In genomic region chr17:9116861-9117568, GRCh38 we compare ENCODE assay signal across 17 cellular contexts.
DNase-seq lines count a peak whose midpoint lies in the region; ATAC-seq and TF ChIP-seq lines count a peak whose summit lies in the region.
"Had no signal": no experiment of that assay in that cellular context is flagged by ENCODE, and none has a peak within 500 bp of the region (broad histone marks: within the 10 kb centered on the region; RNA-seq: fewer than 3 reads in every experiment).

No MANE protein-coding gene starts in this region.

- no peak for ATAC-seq in GM21447 (IDR thresholded peaks at IDR 0.05; ENCODE audit: unreplicated experiment)
- ATAC-seq: Right ventricle myocardium inferior had no signal

- CTCF ChIA-PET in activated CD4-positive, alpha-beta T cell treated with anti-CD3 and anti-CD28 coated beads, Interleukin-2, amount 10 ng/mL, durations not matched to agents 7 days and 5 days (lab: Charles Lee): interaction anchor here (0.7 kb wide), 1 partner anchor 35 kb away, joined by 3 read pairs; no protein-coding TSS in a partner anchor

- no peak overlapping the region for H3K4me3 ChIP-seq in BLaER1
- H3K4me3 ChIP-seq in SJSA1: no peak overlapping the region
- H3K4me3 ChIP-seq in esophagus squamous epithelium: no peak overlapping the region
- no peak overlapping the region for H3K4me3 ChIP-seq in neuronal stem cell (ENCODE audit: low read length in 2 of 2)

- peaks cover 14% of the 10 kb centered on the region; the same call in 1 of the 2 replicates for H3K9me3 ChIP-seq in BLaER1
- H3K9me3 ChIP-seq in SJSA1 (replicated peaks): no peaks in the 10 kb centered on the region
- peaks cover 0 to 4% (median 0%) of the 10 kb centered on the region in 3 donors for H3K9me3 ChIP-seq in esophagus squamous epithelium
- peaks cover 0 to 2% of the 10 kb centered on the region in 2 donors for H3K9me3 ChIP-seq in neuronal stem cell (replicated peaks in 1 of 2; ENCODE audit: control insufficient read depth in 2 of 2, insufficient read depth in 1 of 2, low read depth in 1 of 2, low read length in 2 of 2)

- peak overlapping the region; percentile 96 for H3K4me2 ChIP-seq in BLaER1
- H3K4me2 ChIP-seq in neuronal stem cell (ENCODE audit: insufficient read depth, low read length, poor library complexity, severe bottlenecking): peak overlapping the region; percentile 14

- H3K36me3 ChIP-seq in BLaER1: no peaks in the 10 kb centered on the region
- H3K36me3 ChIP-seq in SJSA1: no peaks in the 10 kb centered on the region
- no peaks in the 10 kb centered on the region for H3K36me3 ChIP-seq in esophagus squamous epithelium
- no peaks in the 10 kb centered on the region for H3K36me3 ChIP-seq in neuronal stem cell (replicated peaks in 1 of 2; ENCODE audit: control insufficient read depth in 2 of 2, insufficient read depth in 2 of 2, low read length in 2 of 2)

- H3K36me3 Mint-ChIP-seq in activated CD4-positive, alpha-beta T cell treated with anti-CD3 and anti-CD28 coated beads, Interleukin-2, amount 10 ng/mL, durations not matched to agents 7 days and 5 days (ENCODE audit: low read depth): no peaks in the 10 kb centered on the region
- H3K36me3 Mint-ChIP-seq: CD4-positive, CD25-positive, alpha-beta regulatory T cell had no signal

- peak overlapping the region; percentile 11 for H3K18ac ChIP-seq in neuronal stem cell (ENCODE audit: low read length)

- H4K20me1 ChIP-seq in BLaER1: no peaks in the 10 kb centered on the region

- no peak overlapping the region for H3K23ac ChIP-seq in neuronal stem cell (ENCODE audit: low read depth, low read length, poor library complexity)

- H3K27ac ChIP-seq in BLaER1: no peak overlapping the region
- H3K27ac ChIP-seq in SJSA1: peak overlapping the region; percentile 97
- peak overlapping the region in 3 of 4 donors; percentile 81 to 90 (median 89) for H3K27ac ChIP-seq in esophagus squamous epithelium
- no peak overlapping the region for H3K27ac ChIP-seq in neuronal stem cell (replicated peaks; ENCODE audit: low read length)

- H3K4me3 Mint-ChIP-seq in activated CD4-positive, alpha-beta T cell treated with anti-CD3 and anti-CD28 coated beads, Interleukin-2, amount 10 ng/mL, durations not matched to agents 7 days and 5 days: no peak overlapping the region
- H3K4me3 Mint-ChIP-seq: CD4-positive, CD25-positive, alpha-beta regulatory T cell had no signal

- H3K4me1 ChIP-seq in BLaER1: peaks cover 33% of the 10 kb centered on the region
- H3K4me1 ChIP-seq in SJSA1 (replicated peaks): peaks cover 29% of the 10 kb centered on the region
- peaks cover 10 to 22% (median 21%) of the 10 kb centered on the region in 3 donors for H3K4me1 ChIP-seq in esophagus squamous epithelium
- H3K4me1 ChIP-seq in neuronal stem cell (ENCODE audit: control insufficient read depth in 2 of 2, insufficient read depth in 1 of 2, low read depth in 1 of 2, low read length in 2 of 2): peaks cover 18% of the 10 kb centered on the region in 2 donors

- no peak overlapping the region for H4K91ac ChIP-seq in neuronal stem cell (ENCODE audit: low read depth, low read length, poor library complexity)

- no peak for TF ChIP-seq POLR2A in esophagus squamous epithelium (IDR thresholded peaks at IDR 0.05)

- no peak for DNase-seq in SJSA1 (ENCODE audit: low read depth in 1 of 2, low spot score in 2 of 2)
- no peak for DNase-seq in esophagus squamous epithelium (lab: John Stamatoyannopoulos, UW)
- DNase-seq in neuronal stem cell (ENCODE audit: low spot score): no peak
- DNase-seq in HK-2 (ENCODE audit: unreplicated experiment): no peak
- DNase-seq in activated CD4-positive, alpha-beta T cell treated with anti-CD3 and anti-CD28 coated beads, Interleukin-2, amount 10 ng/mL, durations not matched to agents 7 days and 5 days: no peak
- DNase-seq in NCI-H748 treated with DMSO at 0.1 percent for 48 hours (lab: John Stamatoyannopoulos, UW): no peak
- DNase-seq: Calu3; CD4-positive, CD25-positive, alpha-beta regulatory T cell; DMS79; KG1; NCI-H1105; NCI-H187; NCI-H446; NCI-H774 had no signal

- no peak overlapping the region for H2AK5ac ChIP-seq in neuronal stem cell (ENCODE audit: low read depth, low read length)

- H2AFZ ChIP-seq in neuronal stem cell (ENCODE audit: low read length): peak overlapping the region; percentile 93

- no peak overlapping the region for H3K14ac ChIP-seq in neuronal stem cell (ENCODE audit: low read length)

- H4K8ac ChIP-seq in neuronal stem cell (ENCODE audit: low read depth, low read length): no peak overlapping the region

- H3K4me1 Mint-ChIP-seq in activated CD4-positive, alpha-beta T cell treated with anti-CD3 and anti-CD28 coated beads, Interleukin-2, amount 10 ng/mL, durations not matched to agents 7 days and 5 days: peaks cover 7% of the 10 kb centered on the region

- POLR2A ChIA-PET in activated CD4-positive, alpha-beta T cell treated with anti-CD3 and anti-CD28 coated beads, Interleukin-2, amount 10 ng/mL, durations not matched to agents 7 days and 5 days (lab: Charles Lee): no interaction called here

- H3K79me1 ChIP-seq in neuronal stem cell (ENCODE audit: low read depth, low read length): no peaks in the 10 kb centered on the region

- H3K27me3 ChIP-seq in BLaER1 (0 out of 2 replicates have a peak, but pooled peaks cover 8% of the 10 kb centered on the region), SJSA1 (replicated peaks) (no peaks in the 10 kb centered on the region), esophagus squamous epithelium (no peaks in the 10 kb centered on the region), neuronal stem cell (ENCODE audit: control insufficient read depth in 3 of 3, insufficient read depth in 3 of 3, low read depth in 1 of 3, low read length in 3 of 3) (peaks cover 0 to 11% (median 3%) of the 10 kb centered on the region in 3 experiments)

- no peak for TF ChIP-seq CTCF in esophagus squamous epithelium (IDR thresholded peaks at IDR 0.05)

- H3K27ac Mint-ChIP-seq in activated CD4-positive, alpha-beta T cell treated with anti-CD3 and anti-CD28 coated beads, Interleukin-2, amount 10 ng/mL, durations not matched to agents 7 days and 5 days: no peak overlapping the region
- H3K27ac Mint-ChIP-seq: CD4-positive, CD25-positive, alpha-beta regulatory T cell had no signal

- H2BK5ac ChIP-seq in neuronal stem cell (ENCODE audit: low read length): no peak overlapping the region

- no peak overlapping the region for H3K9ac ChIP-seq in BLaER1
- no peak overlapping the region for H3K9ac ChIP-seq in neuronal stem cell (ENCODE audit: low read depth, low read length, poor library complexity)

- H3K27me3 Mint-ChIP-seq in activated CD4-positive, alpha-beta T cell treated with anti-CD3 and anti-CD28 coated beads, Interleukin-2, amount 10 ng/mL, durations not matched to agents 7 days and 5 days: no peaks in the 10 kb centered on the region

- no peak overlapping the region for H2BK12ac ChIP-seq in neuronal stem cell (ENCODE audit: low read length)

- H3K9me3 Mint-ChIP-seq in activated CD4-positive, alpha-beta T cell treated with anti-CD3 and anti-CD28 coated beads, Interleukin-2, amount 10 ng/mL, durations not matched to agents 7 days and 5 days: peaks cover 2% of the 10 kb centered on the region

- no peak overlapping the region for H2BK15ac ChIP-seq in neuronal stem cell (ENCODE audit: low read length)

- H3K4ac ChIP-seq in neuronal stem cell (ENCODE audit: low read length): no peak overlapping the region

- intact Hi-C loops in esophagus squamous epithelium (cut with DNase I): no loop called here

- WGBS in esophagus squamous epithelium, 2 donors: 79 to 87% methylated on average over 19 of the region's 19 CpGs
- no CpG with 5 or more reads among the region's 19 CpGs for WGBS in neuronal stem cell (ENCODE audit: extremely low coverage in 2 of 2, insufficient read length in 2 of 2, insufficient replicate concordance in 1 of 2), 2 donors

- no peak overlapping the region for H2BK120ac ChIP-seq in neuronal stem cell (ENCODE audit: low read depth, low read length)

Comparison
In these comparisons a context has a peak if more than half of its experiments do, and no peak if none do; other contexts are left out.
1. H3K27ac ChIP-seq: peak in SJSA1 (single experiment) and esophagus squamous epithelium (3 of 4); none in BLaER1 (single experiment) and neuronal stem cell (single experiment).